17 cellular contexts compared by ENCODE assay signal in the genomic region with DNA sequence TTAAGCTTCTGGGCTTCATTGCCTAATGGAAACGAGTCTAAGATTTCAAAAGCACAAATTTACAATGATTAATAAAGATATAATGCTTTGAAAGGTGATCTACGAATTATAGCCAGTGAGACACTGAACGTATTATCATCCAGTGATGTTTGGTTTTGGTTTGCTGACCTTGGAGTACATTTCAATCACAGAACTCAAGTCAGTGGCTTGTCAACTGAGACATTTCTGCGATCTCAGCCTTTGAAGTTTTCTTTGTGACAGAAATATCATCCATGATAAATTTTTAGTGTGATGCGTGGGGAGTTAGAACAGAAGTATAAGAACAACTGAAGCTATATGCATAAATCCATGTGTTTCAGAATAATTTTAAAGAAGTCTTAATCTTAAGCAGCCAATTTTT.
A peak's percentile ranks its signal among the peaks of the same experiment; 100 is the strongest.
DNase-seq lines count a peak whose midpoint lies in the region; ATAC-seq and TF ChIP-seq lines count a peak whose summit lies in the region.
"Had no signal": no experiment of that assay in that cellular context is flagged by ENCODE, and none has a peak within 500 bp of the region (broad histone marks: within the 10 kb centered on the region; RNA-seq: fewer than 3 reads in every experiment).

No MANE protein-coding gene starts in this region.

- no peak overlapping the region for H3K4me3 Mint-ChIP-seq in CD8-positive, alpha-beta T cell
- H3K4me3 Mint-ChIP-seq: activated naive CD8-positive, alpha-beta T cell treated with anti-CD3 and anti-CD28 coated beads, Interleukin-2, amount 10 ng/mL, durations not matched to agents 7 days and 5 days; activated T-cell treated with anti-CD3 and anti-CD28 coated beads, Interleukin-2, amount 50 U/mL, for 24 hours had no signal

- ATAC-seq in left colon: no peak
- no peak for ATAC-seq in CD8-positive, alpha-beta T cell
- no peak for ATAC-seq in HG03469 (IDR thresholded peaks at IDR 0.05; ENCODE audit: unreplicated experiment)
- ATAC-seq: gastroesophageal sphincter; K562; Panc1; stimulated activated naive CD8-positive, alpha-beta T cell treated with anti-CD3 and anti-CD28 coated beads, Interleukin-15, Interleukin-2, amounts not matched to agents 100 U/mL and 50 U/mL, for 24 hours had no signal

- intact Hi-C loops in left colon (cut with DNase I, micrococcal nuclease): loop anchor here in 1 of 2 donors (5.0 to 10.0 kb wide), 2 partner anchors 78 to 261 kb away; partner anchors contain the start of gene TCF4
- intact Hi-C loops in CD8-positive, alpha-beta T cell (cut with DNase I, micrococcal nuclease): no loop called here

- DNase-seq in BE2C (no peak), Karpas-422 (no peak), caudate nucleus (lab: John Stamatoyannopoulos, UW) (no peak), putamen (ENCODE audit: low spot score) (peak; percentile 44), NCI-H345 (lab: John Stamatoyannopoulos, UW) (no peak), left colon (no peak)
- DNase-seq in CD8-positive, alpha-beta T cell: no peak
- DNase-seq: activated naive CD8-positive, alpha-beta T cell treated with anti-CD3 and anti-CD28 coated beads, Interleukin-2, amount 10 ng/mL, durations not matched to agents 7 days and 5 days; activated T-cell treated with anti-CD3 and anti-CD28 coated beads, Interleukin-2, amount 50 U/mL, for 24 hours; HFFc6; NCI-H524 treated with DMSO at 0.1 percent for 48 hours; nucleus accumbens; stimulated activated naive CD8-positive, alpha-beta T cell treated with anti-CD3 and anti-CD28 coated beads, Interleukin-15, Interleukin-2, amounts not matched to agents 100 U/mL and 50 U/mL, for 24 hours had no signal

- H3K9me3 ChIP-seq in BE2C (no peaks in the 10 kb centered on the region), Karpas-422 (ENCODE audit: low read length) (no peaks in the 10 kb centered on the region)
- no peaks in the 10 kb centered on the region for H3K9me3 ChIP-seq in CD8-positive, alpha-beta T cell (ENCODE audit: low read length)
- H3K9me3 ChIP-seq: gastroesophageal sphincter had no signal

- H3K27me3 ChIP-seq in BE2C (no peaks in the 10 kb centered on the region), Karpas-422 (ENCODE audit: low read length) (no peaks in the 10 kb centered on the region)
- H3K27me3 ChIP-seq in CD8-positive, alpha-beta T cell (ENCODE audit: insufficient read depth, low read length): peaks cover 3% of the 10 kb centered on the region
- H3K27me3 ChIP-seq: gastroesophageal sphincter had no signal

- H3K4me1 Mint-ChIP-seq in CD8-positive, alpha-beta T cell (ENCODE audit: low read depth): peaks cover 9% of the 10 kb centered on the region

- no peak overlapping the region for H2AFZ ChIP-seq in Karpas-422 (ENCODE audit: low read length)

- peak overlapping the region; percentile 54 for H3K4me3 ChIP-seq in BE2C (ENCODE audit: low read depth, low read length)
- peak overlapping the region; percentile 70 for H3K4me3 ChIP-seq in Karpas-422 (ENCODE audit: low read length)
- no peak overlapping the region for H3K4me3 ChIP-seq in CD8-positive, alpha-beta T cell (ENCODE audit: low read depth, low read length)
- H3K4me3 ChIP-seq: K562 had no signal

- H3K27ac Mint-ChIP-seq in CD8-positive, alpha-beta T cell: no peak overlapping the region
- H3K27ac Mint-ChIP-seq: activated naive CD8-positive, alpha-beta T cell treated with anti-CD3 and anti-CD28 coated beads, Interleukin-2, amount 10 ng/mL, durations not matched to agents 7 days and 5 days; activated T-cell treated with anti-CD3 and anti-CD28 coated beads, Interleukin-2, amount 50 U/mL, for 24 hours had no signal

- H3K79me2 ChIP-seq in Karpas-422 (ENCODE audit: low read length): peaks cover 61% of the 10 kb centered on the region

- H3K27ac ChIP-seq in Karpas-422 (ENCODE audit: low read length): peak overlapping the region; percentile 94
- peak overlapping the region; percentile 98 for H3K27ac ChIP-seq in caudate nucleus (ENCODE audit: low read depth, low read length)
- H3K27ac ChIP-seq in CD8-positive, alpha-beta T cell (ENCODE audit: low read depth, low read length): no peak overlapping the region

- H3K9me2 ChIP-seq in Karpas-422 (replicated peaks; ENCODE audit: insufficient read depth, low read length): no peaks in the 10 kb centered on the region

- H3K4me2 ChIP-seq in Karpas-422 (ENCODE audit: low read depth, low read length, poor library complexity, severe bottlenecking): peak overlapping the region; percentile 80

- peaks cover 34% of the 10 kb centered on the region for H3K27me3 Mint-ChIP-seq in CD8-positive, alpha-beta T cell (ENCODE audit: low read depth)

- H3K36me3 Mint-ChIP-seq in CD8-positive, alpha-beta T cell: no peaks in the 10 kb centered on the region
- H3K36me3 Mint-ChIP-seq: activated naive CD8-positive, alpha-beta T cell treated with anti-CD3 and anti-CD28 coated beads, Interleukin-2, amount 10 ng/mL, durations not matched to agents 7 days and 5 days had no signal

- TF ChIP-seq CTCF in BE2C (IDR thresholded peaks at IDR 0.05; ENCODE audit: low read depth, low read length): no peak
- no peak for TF ChIP-seq CTCF in CD8-positive, alpha-beta T cell (IDR thresholded peaks at IDR 0.05)

- H3K36me3 ChIP-seq in BE2C (no peaks in the 10 kb centered on the region), Karpas-422 (ENCODE audit: insufficient read depth, low read length) (no peaks in the 10 kb centered on the region)
- no peaks in the 10 kb centered on the region for H3K36me3 ChIP-seq in CD8-positive, alpha-beta T cell (ENCODE audit: insufficient read depth, low read length)
- H3K36me3 ChIP-seq: gastroesophageal sphincter had no signal

- POLR2A ChIA-PET in CD8-positive, alpha-beta T cell (lab: Charles Lee): no interaction called here

- no peaks in the 10 kb centered on the region for H3K9me3 Mint-ChIP-seq in CD8-positive, alpha-beta T cell
- H3K9me3 Mint-ChIP-seq: activated naive CD8-positive, alpha-beta T cell treated with anti-CD3 and anti-CD28 coated beads, Interleukin-2, amount 10 ng/mL, durations not matched to agents 7 days and 5 days; HFFc6 had no signal

- peaks cover 9% of the 10 kb centered on the region; the same call in 1 of the 2 replicates for H3K4me1 ChIP-seq in BE2C
- peaks cover 69% of the 10 kb centered on the region for H3K4me1 ChIP-seq in Karpas-422 (ENCODE audit: low read length)
- H3K4me1 ChIP-seq in CD8-positive, alpha-beta T cell (ENCODE audit: insufficient read depth, low read length): peaks cover 4% of the 10 kb centered on the region

- CTCF ChIA-PET in CD8-positive, alpha-beta T cell (lab: Charles Lee): no interaction called here

- no peaks in the 10 kb centered on the region for H4K20me1 ChIP-seq in Karpas-422 (ENCODE audit: insufficient read depth, low read depth, low read length)

- peak overlapping the region; percentile 69 for H3K9ac ChIP-seq in Karpas-422 (ENCODE audit: low read length)
